Comparison of ENCODE assay signal across 36 cellular contexts in the genomic region with DNA sequence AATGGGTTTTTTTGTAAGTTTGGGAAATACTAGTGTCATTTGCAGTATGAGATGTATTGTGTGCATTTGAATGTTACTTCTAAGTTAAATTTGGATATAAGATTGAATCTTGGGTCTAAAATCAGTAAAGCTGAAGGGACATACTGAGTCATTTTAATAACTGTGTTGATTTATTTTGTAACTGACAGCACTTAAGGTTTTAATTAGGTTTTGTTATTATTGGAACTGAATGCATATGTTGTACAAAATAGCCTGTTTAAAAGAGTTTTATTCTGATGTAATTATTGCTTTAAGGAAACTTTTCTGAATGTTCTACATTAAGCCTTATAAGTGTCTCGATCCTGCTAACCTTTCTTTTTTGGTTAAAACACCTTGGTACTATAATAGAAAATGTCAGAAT.
"Had no signal": no experiment of that assay in that cellular context is flagged by ENCODE, and none has a peak within 500 bp of the region (broad histone marks: within the 10 kb centered on the region; RNA-seq: fewer than 3 reads in every experiment).

No MANE protein-coding gene starts in this region.

- DNase-seq: activated CD4-positive, alpha-beta memory T cell treated with anti-CD3 and anti-CD28 coated beads, Interleukin-2, amount 10 ng/mL, durations not matched to agents 7 days and 5 days; activated CD4-positive, alpha-beta T cell treated with anti-CD3 and anti-CD28 coated beads for 1 hour; activated CD4-positive, alpha-beta T cell treated with anti-CD3 and anti-CD28 coated beads for 48 hours; activated CD4-positive, CD25-positive, alpha-beta regulatory T cell; activated CD8-positive, alpha-beta memory T cell treated with anti-CD3 and anti-CD28 coated beads for 24 hours; activated CD8-positive, alpha-beta memory T cell treated with anti-CD3 and anti-CD28 coated beads, Interleukin-2, amount 10 ng/mL, durations not matched to agents 7 days and 5 days; activated CD8-positive, alpha-beta memory T cell treated with anti-CD3 and anti-CD28 coated beads, Interleukin-2, amount 50 U/mL, for 48 hours; activated effector memory CD4-positive, alpha-beta T cell treated with anti-CD3 and anti-CD28 coated beads, Interleukin-2, amount 50 U/mL, for 16 hours; activated naive CD4-positive, alpha-beta T cell; activated naive CD4-positive, alpha-beta T cell treated with anti-CD3 and anti-CD28 coated beads, Interleukin-2, amount 50 U/mL, for 16 hours; activated naive CD8-positive, alpha-beta T cell treated with anti-CD3 and anti-CD28 coated beads for 36 hours; activated T-cell treated with anti-CD3 and anti-CD28 coated beads, Interleukin-2, amount 50 U/mL, for 48 hours; amygdala; MM.1S; NCI-H1092 treated with DMSO at 0.1 percent for 48 hours; NCI-H1417; NCI-H187 treated with DMSO at 0.1 percent for 48 hours; NCI-H2081 treated with DMSO at 0.1 percent for 48 hours; NCI-H226; NCI-H446 treated with DMSO at 0.1 percent for 48 hours; NCI-H524; NCI-H69; PC-3; Peyer's patch; RPMI8226; SHP77 treated with DMSO at 0.1 percent for 48 hours; SW 1271; T-helper 1 cell; T-helper 2 cell; T-helper 9 cell; WERI-Rb-1 had no signal

- H3K4me3 Mint-ChIP-seq: activated CD4-positive, alpha-beta memory T cell treated with anti-CD3 and anti-CD28 coated beads, Interleukin-2, amount 10 ng/mL, durations not matched to agents 7 days and 5 days; activated CD8-positive, alpha-beta memory T cell treated with anti-CD3 and anti-CD28 coated beads, Interleukin-2, amount 10 ng/mL, durations not matched to agents 7 days and 5 days; activated naive CD8-positive, alpha-beta T cell treated with anti-CD3 and anti-CD28 coated beads for 36 hours; central memory CD8-positive, alpha-beta T cell had no signal

- H3K27me3 Mint-ChIP-seq: activated CD4-positive, alpha-beta memory T cell treated with anti-CD3 and anti-CD28 coated beads, Interleukin-2, amount 10 ng/mL, durations not matched to agents 7 days and 5 days; activated CD8-positive, alpha-beta memory T cell treated with anti-CD3 and anti-CD28 coated beads, Interleukin-2, amount 10 ng/mL, durations not matched to agents 7 days and 5 days; activated naive CD8-positive, alpha-beta T cell treated with anti-CD3 and anti-CD28 coated beads for 36 hours; central memory CD8-positive, alpha-beta T cell had no signal

- H3K4me2 ChIP-seq: KMS-11 had no signal

- ATAC-seq: activated CD8-positive, alpha-beta memory T cell treated with anti-CD3 and anti-CD28 coated beads, Interleukin-2, amount 10 ng/mL, durations not matched to agents 7 days and 5 days; PC-3 had no signal

- H3K27me3 ChIP-seq: ascending aorta, cardiac muscle cell, Peyer's patch, SJSA1 had no signal

- H3K4me1 ChIP-seq: Peyer's patch had no signal

- H3K36me3 ChIP-seq: ascending aorta, cardiac muscle cell, Peyer's patch, SJSA1, WERI-Rb-1 had no signal

- H3K27ac Mint-ChIP-seq: activated CD4-positive, alpha-beta memory T cell treated with anti-CD3 and anti-CD28 coated beads, Interleukin-2, amount 10 ng/mL, durations not matched to agents 7 days and 5 days; activated CD8-positive, alpha-beta memory T cell treated with anti-CD3 and anti-CD28 coated beads, Interleukin-2, amount 10 ng/mL, durations not matched to agents 7 days and 5 days; activated naive CD8-positive, alpha-beta T cell treated with anti-CD3 and anti-CD28 coated beads for 36 hours had no signal

- H3K4me3 ChIP-seq: ascending aorta, cardiac muscle cell, Peyer's patch, SJSA1 had no signal

- H3K9me3 Mint-ChIP-seq: activated CD4-positive, alpha-beta memory T cell treated with anti-CD3 and anti-CD28 coated beads, Interleukin-2, amount 10 ng/mL, durations not matched to agents 7 days and 5 days had no signal

- H3K4me1 Mint-ChIP-seq: activated CD4-positive, alpha-beta memory T cell treated with anti-CD3 and anti-CD28 coated beads, Interleukin-2, amount 10 ng/mL, durations not matched to agents 7 days and 5 days; activated CD8-positive, alpha-beta memory T cell treated with anti-CD3 and anti-CD28 coated beads, Interleukin-2, amount 10 ng/mL, durations not matched to agents 7 days and 5 days; activated naive CD8-positive, alpha-beta T cell treated with anti-CD3 and anti-CD28 coated beads for 36 hours; central memory CD8-positive, alpha-beta T cell had no signal

- H3K9me3 ChIP-seq: ascending aorta, Peyer's patch, SJSA1 had no signal

- H3K27ac ChIP-seq: ascending aorta, cardiac muscle cell, KMS-11, Peyer's patch, SJSA1, WERI-Rb-1 had no signal

- H3K9ac ChIP-seq: KMS-11 had no signal

- H3K36me3 Mint-ChIP-seq: activated CD8-positive, alpha-beta memory T cell treated with anti-CD3 and anti-CD28 coated beads, Interleukin-2, amount 10 ng/mL, durations not matched to agents 7 days and 5 days; activated naive CD8-positive, alpha-beta T cell treated with anti-CD3 and anti-CD28 coated beads for 36 hours had no signal
